ENCODE assay signal across 8 cellular contexts in the genomic region with DNA sequence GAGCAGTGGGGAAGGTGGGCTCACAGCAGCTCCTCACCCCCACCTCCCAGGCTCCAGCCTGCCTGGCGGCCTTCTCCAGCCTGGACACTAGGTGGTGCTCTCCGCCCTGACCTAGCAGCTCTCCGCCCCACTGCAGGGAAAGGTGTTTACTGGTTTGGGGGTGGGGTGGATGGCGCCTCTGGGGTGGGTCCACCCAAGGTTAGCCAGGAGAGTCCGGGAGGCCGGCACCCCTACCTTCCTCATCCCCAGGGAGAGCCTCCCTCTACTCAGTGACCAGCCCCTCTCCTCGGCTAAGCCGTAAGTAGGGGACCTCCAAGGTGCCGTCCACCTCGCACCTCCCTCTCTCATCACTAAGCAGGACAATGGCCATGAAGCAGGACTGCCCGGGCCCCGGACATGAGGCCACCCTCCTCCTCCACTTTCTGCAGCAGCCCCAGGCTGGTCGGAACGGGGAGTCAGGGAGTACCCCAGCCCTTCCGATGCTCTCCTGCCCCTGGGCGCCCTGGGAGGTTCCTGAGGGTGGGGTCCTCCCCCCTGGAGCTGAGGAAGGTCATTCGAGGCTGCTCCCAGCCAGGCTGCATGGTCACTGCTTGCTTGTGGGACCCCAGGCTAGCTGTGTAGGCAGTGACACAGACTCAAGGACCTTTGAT.
DNase-seq lines count a peak whose midpoint lies in the region; ATAC-seq and TF ChIP-seq lines count a peak whose summit lies in the region.

No MANE protein-coding gene starts in this region.

- peak overlapping the region; percentile 93 for H3K27ac ChIP-seq in substantia nigra (ENCODE audit: low read depth, low read length, poor library complexity, severe bottlenecking)

- peak; percentile 46 for ATAC-seq in GM21390 (IDR thresholded peaks at IDR 0.05; ENCODE audit: unreplicated experiment)
- ATAC-seq in natural killer cell treated with Interleukin-12 subunit alpha and Interleukin-12 subunit beta and Interleukin-15 and Interleukin-18, amount 100 ng/mL, for 72 hours = peak; percentile 60 to 64

- no peak overlapping the region for H3K4me3 Mint-ChIP-seq in natural killer cell treated with Interleukin-12 subunit alpha and Interleukin-12 subunit beta and Interleukin-15 and Interleukin-18, amount 100 ng/mL, for 72 hours

- no peak for TF ChIP-seq POLR2A in lower leg skin (IDR thresholded peaks at IDR 0.05)

- intact Hi-C loops in lower leg skin (cut with DNase I; ENCODE audit: low total_unique reads) = loop anchor here (2.0 to 10.0 kb wide), 2 partner anchors 83 to 235 kb away; no protein-coding TSS in a partner anchor

- H3K4me3 ChIP-seq in fibroblast of mammary gland (ENCODE audit: control insufficient read depth, low read depth, low read length) (no peak overlapping the region), lower leg skin (ENCODE audit: low read depth, poor library complexity, severe bottlenecking) (no peak overlapping the region)

- H3K4me1 Mint-ChIP-seq in natural killer cell treated with Interleukin-12 subunit alpha and Interleukin-12 subunit beta and Interleukin-15 and Interleukin-18, amount 100 ng/mL, for 72 hours (ENCODE audit: low read depth in 2 of 2) = peaks cover 0 to 5% of the 10 kb centered on the region in 2 donors

- no peak overlapping the region for H3K27ac Mint-ChIP-seq in natural killer cell treated with Interleukin-12 subunit alpha and Interleukin-12 subunit beta and Interleukin-15 and Interleukin-18, amount 100 ng/mL, for 72 hours

- no peaks in the 10 kb centered on the region for H3K9me3 Mint-ChIP-seq in natural killer cell treated with Interleukin-12 subunit alpha and Interleukin-12 subunit beta and Interleukin-15 and Interleukin-18, amount 100 ng/mL, for 72 hours

- no peaks in the 10 kb centered on the region for H3K36me3 Mint-ChIP-seq in natural killer cell treated with Interleukin-12 subunit alpha and Interleukin-12 subunit beta and Interleukin-15 and Interleukin-18, amount 100 ng/mL, for 72 hours

- 16 to 19% methylated on average over 13 to 17 of the region's 17 CpGs for WGBS in lower leg skin, 2 donors

- TF ChIP-seq CTCF in AG09319 (IDR thresholded peaks at IDR 0.05; ENCODE audit: low read depth, low read length) (peak; percentile 77), fibroblast of mammary gland (conservative IDR thresholded peaks at IDR 0.05; ENCODE audit: control insufficient read depth, insufficient read depth, low read depth, low read length) (peak; percentile 70), lower leg skin (IDR thresholded peaks at IDR 0.05) (no peak)

- DNase-seq in AG09319 (ENCODE audit: extremely low read depth, low read depth) (no peak), NOMO-1 treated with DMSO at 0.1 percent for 48 hours (lab: John Stamatoyannopoulos, UW; ENCODE audit: unreplicated experiment) (peak; percentile 34), activated T-cell treated with anti-CD3 and anti-CD28 coated beads for 48 hours (ENCODE audit: low read depth) (peak; percentile 50), fibroblast of mammary gland (ENCODE audit: low read depth) (peak; percentile 25), substantia nigra (lab: John Stamatoyannopoulos, UW) (peak in 45 of 49 donors; percentile 13 to 78 (median 44)), lower leg skin (ENCODE audit: low spot score in 2 of 2) (no peak)
- no peak for DNase-seq in natural killer cell treated with Interleukin-12 subunit alpha and Interleukin-12 subunit beta and Interleukin-15 and Interleukin-18, amount 100 ng/mL, for 72 hours (ENCODE audit: low spot score)

- H3K27me3 Mint-ChIP-seq in natural killer cell treated with Interleukin-12 subunit alpha and Interleukin-12 subunit beta and Interleukin-15 and Interleukin-18, amount 100 ng/mL, for 72 hours = peaks cover 0 to 3% of the 10 kb centered on the region in 2 donors

Comparison
In these comparisons a context has a peak if more than half of its experiments do, and no peak if none do; other contexts are left out.
1. DNase-seq: peak in NOMO-1 treated with DMSO at 0.1 percent for 48 hours (single experiment), activated T-cell treated with anti-CD3 and anti-CD28 coated beads for 48 hours (single experiment), fibroblast of mammary gland (single experiment) and substantia nigra (45 of 49); none in AG09319 (single experiment), natural killer cell treated with Interleukin-12 subunit alpha and Interleukin-12 subunit beta and Interleukin-15 and Interleukin-18, amount 100 ng/mL, for 72 hours (single experiment) and lower leg skin (0 of 2).
2. CTCF ChIP-seq: peak in AG09319 (single experiment) and fibroblast of mammary gland (single experiment); none in lower leg skin (0 of 3).